ENCODE assay signal across 23 cellular contexts in genomic region chr4:150886597-150886996, GRCh38.
A peak's percentile ranks its signal among the peaks of the same experiment; 100 is the strongest.
DNase-seq lines count a peak whose midpoint lies in the region; ATAC-seq, FAIRE-seq and TF ChIP-seq lines count a peak whose summit lies in the region.
"Had no signal": no experiment of that assay in that cellular context is flagged by ENCODE, and none has a peak within 500 bp of the region (broad histone marks: within the 10 kb centered on the region; RNA-seq: fewer than 3 reads in every experiment).

No MANE protein-coding gene starts in this region.

- no peak for TF ChIP-seq CTCF in K562 (IDR thresholded peaks at IDR 0.05 in 2 of 3, conservative IDR thresholded peaks at IDR 0.05 in 1 of 3; ENCODE audit: insufficient read depth in 2 of 3, low read depth in 1 of 3, low read length in 3 of 3)
- TF ChIP-seq CTCF in fibroblast of villous mesenchyme (IDR thresholded peaks at IDR 0.05; ENCODE audit: insufficient read depth, low read depth, low read length): no peak
- no peak for TF ChIP-seq CTCF in heart right ventricle (IDR thresholded peaks at IDR 0.05)
- no peak for TF ChIP-seq CTCF in pancreas (IDR thresholded peaks at IDR 0.05)

- H4K20me1 ChIP-seq in K562 (replicated peaks; ENCODE audit: control insufficient read depth, insufficient read depth, low read length): no peaks in the 10 kb centered on the region

- no peak overlapping the region for H2AFZ ChIP-seq in K562 (ENCODE audit: low read depth, low read length)

- no peaks in the 10 kb centered on the region for H3K9me1 ChIP-seq in K562 (ENCODE audit: control insufficient read depth, insufficient read depth, low read length)

- TF ChIP-seq EP300 in K562 (IDR thresholded peaks at IDR 0.05; ENCODE audit: low read length): no peak

- TF ChIP-seq POLR2A in GM12892 (IDR thresholded peaks at IDR 0.05; ENCODE audit: low read depth, low read length) (no peak), K562 (conservative IDR thresholded peaks at IDR 0.05) (no peak)

- FAIRE-seq in GM12892 (lab: Jason Lieb, UNC): peak; percentile 60
- peak; percentile 80 for FAIRE-seq in K562 (lab: Jason Lieb, UNC)
- FAIRE-seq in pancreas (lab: Jason Lieb, UNC): no peak
- FAIRE-seq: islet of Langerhans, RCC 7860 had no signal

- H3K27ac ChIP-seq in K562 (ENCODE audit: extremely low read depth, low read depth, low read length) (no peak overlapping the region), heart right ventricle (no peak overlapping the region), pancreas (no peak overlapping the region)
- H3K27ac ChIP-seq: colonic mucosa, prostate gland, SJSA1 had no signal

- in situ Hi-C loops in K562 (cut with MboI): no loop called here

- H3K9ac ChIP-seq in K562 (ENCODE audit: insufficient read depth in 1 of 2, low read depth in 2 of 2, low read length in 2 of 2): no peak overlapping the region

- DNase-seq in AG20443 (ENCODE audit: low spot score) (peak; percentile 17), GM12892 (ENCODE audit: insufficient read length) (no peak), K562 (ENCODE audit: extremely low read depth in 1 of 4, low spot score in 3 of 4) (no peak), fibroblast of villous mesenchyme (ENCODE audit: low read depth) (peak; percentile 68), NCI-H1436 treated with DMSO at 0.1 percent for 48 hours (lab: John Stamatoyannopoulos, UW) (no peak), heart right ventricle (no peak), pancreas (no peak)
- DNase-seq: activated CD4-positive, alpha-beta T cell treated with anti-CD3 and anti-CD28 coated beads, Interleukin-2, amount 10 ng/mL, durations not matched to agents 24 days and 14 days; CD8-positive, alpha-beta T cell; colonic mucosa; DMS53; H7; hypothalamus; KG1; NCI-H2171; NCI-H526; stimulated activated CD4-positive, alpha-beta T cell treated with anti-CD3 and anti-CD28 coated beads, Interleukin-1b, Interleukin-23, amount 100 ng/mL, for 48 hours had no signal

- H3K9me3 ChIP-seq in K562 (replicated peaks; ENCODE audit: control insufficient read depth, insufficient read depth, low read depth, low read length) (no peaks in the 10 kb centered on the region), heart right ventricle (no peaks in the 10 kb centered on the region), pancreas (no peaks in the 10 kb centered on the region)
- H3K9me3 ChIP-seq: colonic mucosa, prostate gland, SJSA1 had no signal

- ATAC-seq in K562 (peak; percentile 12; the same call in 1 of the 3 replicates), heart right ventricle (no peak), HG03469 (IDR thresholded peaks at IDR 0.05; ENCODE audit: unreplicated experiment) (no peak), pancreas (no peak)
- ATAC-seq: CD8-positive, alpha-beta T cell had no signal

- POLR2A ChIA-PET in K562 (lab: Yijun Ruan, JAX): no interaction called here

- 0 out of 3 replicates have a peak, but pooled peaks cover 2% of the 10 kb centered on the region for H3K79me2 ChIP-seq in K562 (ENCODE audit: control insufficient read depth, insufficient read depth, low read length)

- H3K4me3 ChIP-seq in K562 (no peak overlapping the region), fibroblast of villous mesenchyme (ENCODE audit: low read depth, low read length) (no peak overlapping the region), heart right ventricle (no peak overlapping the region), pancreas (no peak overlapping the region)
- H3K4me3 ChIP-seq: colonic mucosa, prostate gland, SJSA1, skin epidermis had no signal

- no TSS peak for BruUV-seq in K562 (replicated peaks; lab: Mats Ljungman, UMichigan)

- no peaks in the 10 kb centered on the region for H3K27me3 ChIP-seq in K562 (ENCODE audit: control insufficient read depth in 2 of 2, insufficient read depth in 2 of 2, low read length in 2 of 2)
- H3K27me3 ChIP-seq in heart right ventricle: no peaks in the 10 kb centered on the region
- no peaks in the 10 kb centered on the region for H3K27me3 ChIP-seq in pancreas
- H3K27me3 ChIP-seq: colonic mucosa, SJSA1 had no signal

- intact Hi-C loops in K562 (cut with micrococcal nuclease) (no loop called here), heart right ventricle (cut with DNase I) (no loop called here), pancreas (cut with DNase I) (no loop called here)

- no peak overlapping the region for H3K4me2 ChIP-seq in K562 (ENCODE audit: insufficient read depth, low read length)

- WGBS in K562 (ENCODE audit: insufficient coverage, low coverage, missing lambda C conversion rate): 93% methylated on average over 1 of the region's 1 CpG
- WGBS in heart right ventricle, 2 donors: 100% methylated on average over 1 of the region's 1 CpG
- 97 to 100% methylated on average over 1 of the region's 1 CpG for WGBS in pancreas, 2 donors

- CTCF ChIA-PET in K562 (lab: Yijun Ruan, JAX; ENCODE audit: low intra/inter-chr PET ratio): no interaction called here

- H3K36me3 ChIP-seq in K562 (ENCODE audit: control insufficient read depth, insufficient read depth, low read length) (peaks cover 5% of the 10 kb centered on the region; the same call in 2 of the 3 replicates), heart right ventricle (peaks cover 0 to 12% (median 0%) of the 10 kb centered on the region in 9 donors), pancreas (no peaks in the 10 kb centered on the region)
- H3K36me3 ChIP-seq: colonic mucosa, prostate gland, SJSA1 had no signal

- H3K4me1 ChIP-seq in K562 (replicated peaks in 1 of 2; ENCODE audit: control insufficient read depth in 2 of 2, insufficient read depth in 2 of 2, low read length in 2 of 2) (no peaks in the 10 kb centered on the region; a peak in 1 of 5 replicates), heart right ventricle (no peaks in the 10 kb centered on the region), pancreas (no peaks in the 10 kb centered on the region)
- H3K4me1 ChIP-seq: colonic mucosa, prostate gland had no signal

- no peak for TF ChIP-seq RAD21 in K562 (CRISPR knock-in tag; conservative IDR thresholded peaks at IDR 0.05 in 1 of 2, IDR thresholded peaks at IDR 0.05 in 1 of 2)

TF ChIP-seq in K562, 482 proteins besides CTCF, POLR2A, EP300 and RAD21:
- TF ChIP-seq CEBPB (tag; IDR thresholded peaks at IDR 0.05): peak; percentile 96
- peak; percentile 80 for TF ChIP-seq IRF9 (tag; IDR thresholded peaks at IDR 0.05)
- no peak for TF ChIP-seq SAFB2 (IDR thresholded peaks at IDR 0.05; ENCODE audit: borderline replicate concordance, low read depth, low read length, severe bottlenecking)
- peak; percentile 71 for TF ChIP-seq CEBPG (CRISPR knock-in tag; IDR thresholded peaks at IDR 0.05)
- TF ChIP-seq CEBPG (tag; conservative IDR thresholded peaks at IDR 0.05 in 1 of 2, IDR thresholded peaks at IDR 0.05 in 1 of 2): peak; percentile 89 to 95

Comparison
In these comparisons a context has a peak if more than half of its experiments do, and no peak if none do; other contexts are left out.
1. DNase-seq: peak in AG20443 (single experiment) and fibroblast of villous mesenchyme (single experiment); none in GM12892 (single experiment), K562 (0 of 4), NCI-H1436 treated with DMSO at 0.1 percent for 48 hours (single experiment), heart right ventricle (0 of 2) and pancreas (0 of 6).